14 cellular contexts compared by ENCODE assay signal in the genomic region with DNA sequence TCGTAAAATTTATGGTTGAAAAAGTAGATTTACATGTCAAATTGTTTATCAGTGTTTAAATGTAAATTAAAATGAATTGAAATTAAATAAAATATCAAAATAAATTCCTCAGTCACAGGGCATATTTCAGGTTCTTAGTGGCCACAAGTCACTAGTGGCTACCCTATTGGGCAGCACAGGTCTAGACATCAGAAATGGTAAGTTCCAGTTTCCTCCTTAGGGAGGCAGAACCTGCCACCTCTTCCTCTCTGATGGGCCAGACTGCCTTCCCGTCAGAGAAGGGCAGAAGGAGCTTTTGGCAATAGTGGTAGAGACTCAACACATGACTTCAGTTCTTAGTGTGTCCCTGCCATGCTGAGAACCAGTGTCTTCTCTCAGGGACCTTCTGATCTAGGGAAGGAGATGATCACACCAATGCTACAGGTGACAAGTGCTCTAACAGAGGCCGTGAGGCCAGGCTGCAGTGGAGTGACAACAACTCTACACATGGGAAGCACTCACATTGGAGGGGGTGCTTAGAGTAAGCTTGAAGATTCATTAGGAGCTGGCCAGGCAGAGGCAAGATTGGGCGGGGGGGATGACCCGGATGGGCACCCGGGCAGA. TPM values are rescaled to one million over a fixed set of nuclear protein-coding genes. Genes with fewer than 3 reads are reported as not detected.
DNase-seq lines count a peak whose midpoint lies in the region; FAIRE-seq and TF ChIP-seq lines count a peak whose summit lies in the region.
"Had no signal": no experiment of that assay in that cellular context is flagged by ENCODE, and none has a peak within 500 bp of the region (broad histone marks: within the 10 kb centered on the region; RNA-seq: fewer than 3 reads in every experiment).

No MANE protein-coding gene starts in this region.

- H2BK12ac ChIP-seq in mesenchymal stem cell (ENCODE audit: low read length in 2 of 2): no peak overlapping the region

- peaks cover 3% of the 10 kb centered on the region for H3K27me3 ChIP-seq in bronchial epithelial cell (ENCODE audit: control insufficient read depth, insufficient read depth, low read length)
- H3K27me3 ChIP-seq in mesenchymal stem cell (ENCODE audit: control insufficient read depth in 1 of 2, insufficient read depth in 1 of 2, low read length in 2 of 2): peaks cover 51 to 61% of the 10 kb centered on the region in 2 experiments
- H3K27me3 ChIP-seq: MG63 had no signal

- peaks cover 2% of the 10 kb centered on the region for H3K4me1 ChIP-seq in mesenchymal stem cell (ENCODE audit: control insufficient read depth, insufficient read depth, low read depth, low read length)

- H3K4ac ChIP-seq in mesenchymal stem cell (ENCODE audit: low read depth in 1 of 2, low read length in 2 of 2): no peak overlapping the region

- no peak overlapping the region for H3K27ac ChIP-seq in mesenchymal stem cell (ENCODE audit: low read length, poor library complexity, severe bottlenecking)
- H3K27ac ChIP-seq: epithelial cell of prostate, RWPE1 had no signal

- H3K36me3 ChIP-seq in bronchial epithelial cell (ENCODE audit: control insufficient read depth, insufficient read depth, low read length): no peaks in the 10 kb centered on the region
- H3K36me3 ChIP-seq in mesenchymal stem cell (ENCODE audit: control insufficient read depth in 1 of 2, insufficient read depth in 2 of 2, low read depth in 1 of 2, low read length in 2 of 2): no peaks in the 10 kb centered on the region
- H3K36me3 ChIP-seq: MG63 had no signal

- H3K9ac ChIP-seq in mesenchymal stem cell (ENCODE audit: low read length): no peak overlapping the region

- no peak overlapping the region for H4K91ac ChIP-seq in mesenchymal stem cell (ENCODE audit: low read length)

- H2AFZ ChIP-seq in mesenchymal stem cell (ENCODE audit: low read depth, low read length): no peak overlapping the region

- no peak overlapping the region for H3K14ac ChIP-seq in mesenchymal stem cell (ENCODE audit: low read length in 2 of 2)

- peak overlapping the region; percentile 22 for H4K8ac ChIP-seq in mesenchymal stem cell (ENCODE audit: low read length)

- H2BK5ac ChIP-seq in mesenchymal stem cell (ENCODE audit: low read depth, low read length, poor library complexity, severe bottlenecking): no peak overlapping the region

- H3K23ac ChIP-seq in mesenchymal stem cell (ENCODE audit: low read length in 2 of 2): no peak overlapping the region

- H3K4me3 ChIP-seq in bronchial epithelial cell (ENCODE audit: low read depth, low read length) (no peak overlapping the region), mesenchymal stem cell (ENCODE audit: insufficient read depth in 1 of 2, low read depth in 1 of 2, low read length in 2 of 2) (no peak overlapping the region)
- H3K4me3 ChIP-seq: MG63, smooth muscle cell had no signal

- DNase-seq in DMS53 (lab: John Stamatoyannopoulos, UW) (peak; percentile 35), DMS53 treated with DMSO at 0.1 percent for 48 hours (lab: John Stamatoyannopoulos, UW; ENCODE audit: unreplicated experiment) (no peak), NCI-H69 (lab: John Stamatoyannopoulos, UW) (peak; percentile 29), bronchial epithelial cell (ENCODE audit: low read depth) (no peak), mesenchymal stem cell (no peak), NCI-H446 treated with DMSO at 0.1 percent for 48 hours (lab: John Stamatoyannopoulos, UW) (no peak), NCI-H187 treated with DMSO at 0.1 percent for 48 hours (lab: John Stamatoyannopoulos, UW) (no peak), D341Med (ENCODE audit: low spot score) (no peak)
- DNase-seq: activated CD4-positive, CD25-positive, alpha-beta regulatory T cell; NCI-H1436 treated with DMSO at 0.1 percent for 48 hours had no signal

- FAIRE-seq in bronchial epithelial cell (lab: Jason Lieb, UNC): peak; percentile 73

- 94% methylated on average over 5 of the region's 6 CpGs for WGBS in mesenchymal stem cell

- H3K9me3 ChIP-seq in mesenchymal stem cell (ENCODE audit: control insufficient read depth, low read length): no peaks in the 10 kb centered on the region
- H3K9me3 ChIP-seq: MG63 had no signal

- H3K4me2 ChIP-seq in mesenchymal stem cell (ENCODE audit: low read length, poor library complexity, severe bottlenecking): no peak overlapping the region
- H3K4me2 ChIP-seq: smooth muscle cell had no signal

- H2AK5ac ChIP-seq in mesenchymal stem cell (ENCODE audit: low read length, severe bottlenecking): no peak overlapping the region

- no peak overlapping the region for H2BK120ac ChIP-seq in mesenchymal stem cell (ENCODE audit: low read depth, low read length)

- no peak overlapping the region for H2BK15ac ChIP-seq in mesenchymal stem cell (ENCODE audit: low read depth, poor library complexity, severe bottlenecking)

- no peaks in the 10 kb centered on the region for H3K79me1 ChIP-seq in mesenchymal stem cell (replicated peaks; ENCODE audit: low read length, poor library complexity, severe bottlenecking)

- H3K18ac ChIP-seq in mesenchymal stem cell (ENCODE audit: low read depth in 1 of 2, low read length in 2 of 2): no peak overlapping the region

- TF ChIP-seq CTCF in bronchial epithelial cell (IDR thresholded peaks at IDR 0.05; ENCODE audit: insufficient read depth, low read length, severe bottlenecking): no peak

RNA-seq across cellular contexts. Expression of a gene that starts 14.4 kb away (rescaled TPM):
- total RNA-seq in bronchial epithelial cell: 16.1 and 31.7 TPM in 2 replicates
- 86.1 TPM for polyA plus RNA-seq in mesenchymal stem cell (2013, experiment 1 of 2)
- 80.5 TPM for polyA plus RNA-seq in mesenchymal stem cell (2013, experiment 2 of 2)

Comparison
In these comparisons a context has a peak if more than half of its experiments do, and no peak if none do; other contexts are left out.
1. DNase-seq: peak in DMS53 (single experiment) and NCI-H69 (single experiment); none in DMS53 treated with DMSO at 0.1 percent for 48 hours (single experiment), bronchial epithelial cell (single experiment), mesenchymal stem cell (single experiment), NCI-H446 treated with DMSO at 0.1 percent for 48 hours (single experiment), NCI-H187 treated with DMSO at 0.1 percent for 48 hours (single experiment) and D341Med (single experiment).